Comparison of ENCODE assay signal across 8 cellular contexts in genomic region chr12:27243804-27244679, GRCh38. TPM values are rescaled to one million over a fixed set of nuclear protein-coding genes. Genes with fewer than 3 reads are reported as not detected.
DNase-seq lines count a peak whose midpoint lies in the region; ATAC-seq and TF ChIP-seq lines count a peak whose summit lies in the region.

TSS of gene STK38L (plus strand) at chr12:27244286. CDS start at chr12:27297721, 53,435 bp downstream.

- H3K9me3 ChIP-seq in HUES64 (ENCODE audit: insufficient read depth, low read depth, low read length), result no peaks in the 10 kb centered on the region
- H3K9me3 ChIP-seq in OCI-LY3 (ENCODE audit: insufficient read depth, low read length), result no peaks in the 10 kb centered on the region
- H3K9me3 ChIP-seq in mononuclear cell (ENCODE audit: low read depth, low read length), result no peaks in the 10 kb centered on the region

- DNase-seq in DMS 273 treated with DMSO at 0.1 percent for 48 hours (lab: John Stamatoyannopoulos, UW) (peak; percentile 38), activated T-cell treated with anti-CD3 and anti-CD28 coated beads for 24 hours (ENCODE audit: low read depth) (peak; percentile 98), epidermal melanocyte (ENCODE audit: insufficient read length, low spot score) (peak; percentile 59)
- peak; percentile 92 to 94 for DNase-seq in stimulated activated CD8-positive, alpha-beta memory T cell treated with anti-CD3 and anti-CD28 coated beads, Interleukin-4, amount 100 ng/mL, for 1 hour (ENCODE audit: low read depth in 2 of 2, low spot score in 1 of 2)

- ATAC-seq in GM21447 (IDR thresholded peaks at IDR 0.05; ENCODE audit: unreplicated experiment), result peak; percentile 78

- H3K9ac ChIP-seq in HUES64 (ENCODE audit: low read depth, low read length), result peak within 1 kb of the TSS; percentile 91
- peak within 1 kb of the TSS; percentile 99 for H3K9ac ChIP-seq in OCI-LY3 (ENCODE audit: low read length)

- peak within 1 kb of the TSS; percentile 61; the same call in 1 of the 2 replicates for H3K27ac ChIP-seq in HUES64 (ENCODE audit: low read depth, low read length)
- H3K27ac ChIP-seq in OCI-LY3 (ENCODE audit: low read length), result peak within 1 kb of the TSS; percentile 88

- H3K4me3 ChIP-seq in HUES64 (ENCODE audit: low read length) (peak within 1 kb of the TSS; percentile 90), OCI-LY3 (ENCODE audit: low read length) (peak within 1 kb of the TSS; percentile 98), mononuclear cell (ENCODE audit: low read length) (peak within 1 kb of the TSS; percentile 93)

- peaks cover 34% of the 10 kb centered on the region for H4K20me1 ChIP-seq in OCI-LY3 (ENCODE audit: insufficient read depth, low read length)

- H3K27me3 ChIP-seq in HUES64 (ENCODE audit: insufficient read depth, low read length) (no peaks in the 10 kb centered on the region), OCI-LY3 (ENCODE audit: low read depth, low read length) (no peaks in the 10 kb centered on the region), mononuclear cell (ENCODE audit: insufficient read depth, low read length) (no peaks in the 10 kb centered on the region)

- TF ChIP-seq CTCF in OCI-LY3 (IDR thresholded peaks at IDR 0.05; ENCODE audit: low read depth, low read length), result 0 out of 2 replicates have a peak, but pooled peaks have one; percentile 5

- peak within 1 kb of the TSS; percentile 42; the same call in 1 of the 2 replicates for H2AFZ ChIP-seq in OCI-LY3 (ENCODE audit: low read depth, low read length)

- H3K36me3 ChIP-seq in HUES64 (ENCODE audit: insufficient read depth, low read length), result no peaks in the 10 kb centered on the region
- peaks cover 37% of the 10 kb centered on the region for H3K36me3 ChIP-seq in OCI-LY3 (replicated peaks; ENCODE audit: low read depth, low read length)

- H3K79me2 ChIP-seq in OCI-LY3 (ENCODE audit: low read length), result peaks cover 51% of the 10 kb centered on the region

- peak within 1 kb of the TSS; percentile 91 for H3K4me2 ChIP-seq in OCI-LY3 (ENCODE audit: low read length)

- 8% methylated on average over 69 of the region's 69 CpGs for WGBS in HUES64

- H3K4me1 ChIP-seq in HUES64 (ENCODE audit: insufficient read depth, low read length) (peaks cover 13% of the 10 kb centered on the region), OCI-LY3 (ENCODE audit: low read length) (peaks cover 53% of the 10 kb centered on the region), mononuclear cell (ENCODE audit: insufficient read depth, low read length) (peaks cover 40% of the 10 kb centered on the region)

RNA-seq across cellular contexts. Expression of gene STK38L, which starts in this region (rescaled TPM):
- polyA plus RNA-seq in HUES64 (2013, experiment 1 of 2), result 22.0 TPM
- 27.0 TPM for polyA plus RNA-seq in HUES64 (2013, experiment 2 of 2)
- 23.9 TPM for total RNA-seq in mononuclear cell

Comparison
In these comparisons a context has a peak if more than half of its experiments do, and no peak if none do; other contexts are left out.
1. Peak in every context shown above with its lines: DNase-seq, ATAC-seq, H3K4me3 ChIP-seq and H3K27ac ChIP-seq.
2. DNase-seq: peak in every context shown above with its lines; median percentile 98 in activated T-cell treated with anti-CD3 and anti-CD28 coated beads for 24 hours; 93 in stimulated activated CD8-positive, alpha-beta memory T cell treated with anti-CD3 and anti-CD28 coated beads, Interleukin-4, amount 100 ng/mL, for 1 hour; 59 in epidermal melanocyte; 38 in DMS 273 treated with DMSO at 0.1 percent for 48 hours.